Comparison of ENCODE assay signal across 8 cellular contexts in the genomic region with DNA sequence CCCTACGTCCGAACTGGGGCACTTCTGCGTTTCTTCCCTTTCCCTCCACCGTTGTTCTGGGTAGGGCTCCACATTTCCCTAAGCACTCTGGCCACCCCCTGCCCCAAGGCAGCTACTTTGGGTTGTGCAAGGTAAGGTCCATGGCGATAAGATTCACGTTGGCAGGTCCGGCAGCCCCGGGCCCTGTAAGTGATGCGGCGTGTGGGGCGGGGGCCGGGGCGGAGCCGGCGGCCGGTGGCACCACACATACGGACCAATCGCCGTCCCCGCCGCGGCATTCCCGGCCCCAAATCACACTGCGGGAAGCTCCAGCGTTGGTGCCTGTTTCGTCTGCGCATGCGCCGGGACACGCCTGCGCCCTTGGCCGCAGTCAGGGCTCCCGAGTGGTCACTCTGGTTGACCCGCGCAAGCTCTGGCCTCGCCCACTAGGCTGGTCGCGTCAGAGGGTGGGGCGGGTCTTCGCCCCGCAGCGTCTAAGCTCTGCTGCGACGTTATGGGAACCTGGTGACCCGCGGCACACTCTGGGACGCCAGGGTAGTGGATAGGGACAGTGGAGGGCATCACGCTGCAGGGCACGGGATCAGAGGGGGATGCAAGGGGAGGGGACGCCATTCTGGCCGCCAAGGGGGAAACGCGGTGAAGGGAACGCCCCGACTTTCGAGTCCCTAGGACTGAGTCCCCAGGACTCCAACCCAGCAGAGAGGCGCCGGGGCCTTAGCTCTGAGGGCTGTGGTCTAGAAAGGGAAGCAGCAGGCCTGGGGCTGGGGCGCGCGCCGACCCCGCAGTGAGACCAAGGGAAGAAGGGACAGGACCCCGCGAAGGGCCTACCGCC. TPM values are rescaled to one million over a fixed set of nuclear protein-coding genes. Genes with fewer than 3 reads are reported as not detected.
DNase-seq lines count a peak whose midpoint lies in the region; ATAC-seq and TF ChIP-seq lines count a peak whose summit lies in the region.

No MANE protein-coding gene starts in this region.

- H3K4me3 ChIP-seq in CD8-positive, alpha-beta memory T cell (ENCODE audit: low read length): peak overlapping the region; percentile 82
- H3K4me3 ChIP-seq in mucosa of descending colon: no peak overlapping the region

- H3K4me1 ChIP-seq in CD8-positive, alpha-beta memory T cell (ENCODE audit: insufficient read depth, low read length): peaks cover 10% of the 10 kb centered on the region
- peaks cover 17% of the 10 kb centered on the region for H3K4me1 ChIP-seq in mucosa of descending colon (ENCODE audit: low read depth)

- peak in 2 of 5 donors; percentile 47 to 57 for DNase-seq in CD8-positive, alpha-beta memory T cell
- peak; percentile 97 for DNase-seq in NCI-H69 (lab: John Stamatoyannopoulos, UW)
- peak; percentile 80 for DNase-seq in activated CD8-positive, alpha-beta memory T cell treated with anti-CD3 and anti-CD28 coated beads, Interleukin-2, amount 50 U/mL, for 48 hours
- peak; percentile 83 to 92 (median 89) for DNase-seq in mucosa of descending colon
- DNase-seq in substantia nigra (lab: John Stamatoyannopoulos, UW): peak; percentile 84 to 99 (median 97)

- CTCF ChIA-PET in CD8-positive, alpha-beta memory T cell (lab: Charles Lee): interaction anchor here (0.8 to 3.8 kb wide), 12 partner anchors 10 to 267 kb away, joined by 3 to 31 read pairs (median 4); a partner anchor contains a TSS

- peaks cover 3% of the 10 kb centered on the region for H3K27me3 ChIP-seq in CD8-positive, alpha-beta memory T cell (ENCODE audit: insufficient read depth, low read length, poor library complexity, severe bottlenecking)

- peaks cover 29 to 35% of the 10 kb centered on the region in 2 donors for H3K27me3 Mint-ChIP-seq in CD8-positive, alpha-beta memory T cell

- H3K36me3 Mint-ChIP-seq in CD8-positive, alpha-beta memory T cell: no peaks in the 10 kb centered on the region

- ATAC-seq in GM19372 (IDR thresholded peaks at IDR 0.05; ENCODE audit: low read depth, unreplicated experiment): peak; percentile 61
- peak; percentile 50 for ATAC-seq in HG03521 (IDR thresholded peaks at IDR 0.05; ENCODE audit: unreplicated experiment)
- peak; percentile 70 for ATAC-seq in esophagus mucosa
- ATAC-seq in mucosa of descending colon: peak; percentile 82

- TF ChIP-seq CTCF in mucosa of descending colon (IDR thresholded peaks at IDR 0.05): no peak

- peak overlapping the region; percentile 87 to 97 (median 90) for H3K4me3 Mint-ChIP-seq in CD8-positive, alpha-beta memory T cell

- intact Hi-C loops in mucosa of descending colon (cut with DNase I, micrococcal nuclease): no loop called here

- POLR2A ChIA-PET in CD8-positive, alpha-beta memory T cell (lab: Charles Lee): interaction anchor here (0.5 to 2.2 kb wide), 4 partner anchors 18 to 222 kb away, joined by 3 to 12 read pairs (median 4); no protein-coding TSS in a partner anchor

- H3K27ac Mint-ChIP-seq in CD8-positive, alpha-beta memory T cell: peak overlapping the region in 5 of 8 donors; percentile 42 to 96 (median 83)

- peak overlapping the region; percentile 85 for H3K27ac ChIP-seq in CD8-positive, alpha-beta memory T cell (ENCODE audit: low read depth, low read length)
- H3K27ac ChIP-seq in substantia nigra (ENCODE audit: low read depth, low read length, poor library complexity, severe bottlenecking): peak overlapping the region; percentile 97

- H3K9me3 ChIP-seq in CD8-positive, alpha-beta memory T cell (ENCODE audit: low read length): no peaks in the 10 kb centered on the region
- no peaks in the 10 kb centered on the region for H3K9me3 ChIP-seq in mucosa of descending colon

- no peaks in the 10 kb centered on the region for H3K36me3 ChIP-seq in CD8-positive, alpha-beta memory T cell (ENCODE audit: insufficient read depth, low read length)
- no peaks in the 10 kb centered on the region for H3K36me3 ChIP-seq in mucosa of descending colon (ENCODE audit: low read depth)

- no peaks in the 10 kb centered on the region for H3K9me3 Mint-ChIP-seq in CD8-positive, alpha-beta memory T cell

- peaks cover 11 to 25% (median 16%) of the 10 kb centered on the region in 3 donors for H3K4me1 Mint-ChIP-seq in CD8-positive, alpha-beta memory T cell

RNA-seq across cellular contexts. Expression of a gene that starts 1.6 kb away (rescaled TPM):
- 1 to 10 TPM; 6.3 TPM for total RNA-seq in CD8-positive, alpha-beta memory T cell
- 1.4 TPM for polyA plus RNA-seq in CD8-positive, alpha-beta memory T cell
- 7.5 TPM for total RNA-seq in esophagus mucosa
- 10 to 100 TPM in 1 of 3 donors, 1 to 10 TPM in 2; 2.8 to 17.3 (median 7.3) TPM for total RNA-seq in mucosa of descending colon

RNA-seq across cellular contexts. Expression of a gene that starts 12.9 kb away (rescaled TPM):
- 1 to 10 TPM; 7.2 to 10.0 TPM for total RNA-seq in CD8-positive, alpha-beta memory T cell
- polyA plus RNA-seq in CD8-positive, alpha-beta memory T cell: 0.98 TPM
- total RNA-seq in esophagus mucosa (43.3 TPM), mucosa of descending colon (10 to 100 TPM in 1 of 3 donors, 1 to 10 TPM in 2; 2.5 to 29.3 (median 8.6) TPM)

RNA-seq across cellular contexts. Expression of a gene that starts 22.5 kb away (rescaled TPM):
- 100 to 1,000 TPM; 112 to 121 TPM for total RNA-seq in CD8-positive, alpha-beta memory T cell
- polyA plus RNA-seq in CD8-positive, alpha-beta memory T cell: 15.4 TPM
- total RNA-seq in esophagus mucosa (18.7 TPM), mucosa of descending colon (10 to 100 TPM in 1 of 3 donors, 1 to 10 TPM in 2; 7.5 to 21.8 (median 8.1) TPM)

RNA-seq across cellular contexts. Expression of a gene that starts 22.8 kb away (rescaled TPM):
- 100 to 1,000 TPM; 148 to 152 TPM for total RNA-seq in CD8-positive, alpha-beta memory T cell
- polyA plus RNA-seq in CD8-positive, alpha-beta memory T cell: 258 TPM
- 90.9 TPM for total RNA-seq in esophagus mucosa
- total RNA-seq in mucosa of descending colon: 100 to 1,000 TPM in 1 of 3 donors, 10 to 100 TPM in 2; 56.1 to 107 (median 74.6) TPM
